Comparison of ENCODE assay signal across 8 cellular contexts in the genomic region with DNA sequence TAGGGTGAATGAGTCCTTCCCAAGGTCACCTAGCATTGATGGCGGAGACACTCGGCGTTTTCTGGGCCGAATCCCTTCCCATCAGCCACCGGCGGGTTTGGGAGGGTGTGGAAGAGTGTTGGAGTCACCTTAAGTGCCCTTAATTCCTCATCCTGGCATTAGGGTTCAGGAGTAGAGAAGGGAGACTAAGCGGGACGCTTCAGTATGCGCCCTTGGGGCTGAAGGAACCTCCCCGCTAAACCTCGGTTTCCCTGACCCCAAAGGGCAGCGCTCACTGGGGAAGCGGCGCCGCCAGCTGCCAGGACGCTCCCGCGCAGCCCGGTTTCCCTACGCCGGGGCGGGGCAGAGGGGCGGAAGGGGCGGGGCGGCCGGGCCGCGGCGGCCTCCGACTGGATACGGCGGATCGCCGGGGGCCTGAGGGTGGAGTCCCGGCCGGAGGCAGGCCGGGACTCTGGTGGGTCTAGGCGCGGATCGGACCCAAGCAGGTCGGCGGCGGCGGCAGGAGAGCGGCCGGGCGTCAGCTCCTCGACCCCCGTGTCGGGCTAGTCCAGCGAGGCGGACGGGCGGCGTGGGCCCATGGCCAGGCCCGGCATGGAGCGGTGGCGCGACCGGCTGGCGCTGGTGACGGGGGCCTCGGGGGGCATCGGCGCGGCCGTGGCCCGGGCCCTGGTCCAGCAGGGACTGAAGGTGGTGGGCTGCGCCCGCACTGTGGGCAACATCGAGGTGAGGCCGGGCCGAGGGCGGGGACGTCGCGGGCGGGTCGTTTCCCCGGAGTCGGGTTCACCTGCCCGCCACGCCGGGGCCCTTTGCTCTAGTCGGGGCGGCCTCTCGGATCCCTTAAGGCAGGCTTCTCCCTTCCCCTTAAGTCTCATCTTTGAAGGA. TPM values are rescaled to one million over a fixed set of nuclear protein-coding genes. Genes with fewer than 3 reads are reported as not detected.
A peak's percentile ranks its signal among the peaks of the same experiment; 100 is the strongest.
DNase-seq lines count a peak whose midpoint lies in the region; ATAC-seq and TF ChIP-seq lines count a peak whose summit lies in the region.

A gene with protein sequence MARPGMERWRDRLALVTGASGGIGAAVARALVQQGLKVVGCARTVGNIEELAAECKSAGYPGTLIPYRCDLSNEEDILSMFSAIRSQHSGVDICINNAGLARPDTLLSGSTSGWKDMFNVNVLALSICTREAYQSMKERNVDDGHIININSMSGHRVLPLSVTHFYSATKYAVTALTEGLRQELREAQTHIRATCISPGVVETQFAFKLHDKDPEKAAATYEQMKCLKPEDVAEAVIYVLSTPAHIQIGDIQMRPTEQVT (plus strand): TSS at position 446 of the 882 bp plus-strand sequence. CDS start 131 bp downstream, at position 577.

- H3K27ac ChIP-seq in body of pancreas = peak within 1 kb of the TSS; percentile 34 to 72 (median 63)

- H3K9me3 ChIP-seq in body of pancreas (no peaks in the 10 kb centered on the region), iPS-15b (ENCODE audit: control insufficient read depth, insufficient read depth, low read length) (no peaks in the 10 kb centered on the region)

- H3K4me1 ChIP-seq in body of pancreas = peaks cover 25% of the 10 kb centered on the region
- H3K4me1 ChIP-seq in iPS-15b (ENCODE audit: control insufficient read depth, insufficient read depth, low read length) = peaks cover 15% of the 10 kb centered on the region

- ATAC-seq in HG02763 (IDR thresholded peaks at IDR 0.05; ENCODE audit: unreplicated experiment) (peak; percentile 91), body of pancreas (peak; percentile 97), HG03457 (IDR thresholded peaks at IDR 0.05; ENCODE audit: unreplicated experiment) (no peak)

- DNase-seq in GM13977 (ENCODE audit: low spot score) (peak; percentile 97), NCI-H2029 treated with DMSO at 0.1 percent for 48 hours (lab: John Stamatoyannopoulos, UW) (peak; percentile 4), UCSD-AML1 (lab: John Stamatoyannopoulos, UW; ENCODE audit: unreplicated experiment) (peak; percentile 81), body of pancreas (peak; percentile 83 to 90 (median 84)), skeletal muscle cell (ENCODE audit: low read depth) (no peak)

- H3K36me3 ChIP-seq in body of pancreas (replicated peaks in 1 of 2; ENCODE audit: insufficient read depth in 1 of 2, low read depth in 2 of 2) (peaks cover 6 to 13% of the 10 kb centered on the region in 2 donors), iPS-15b (ENCODE audit: control insufficient read depth, insufficient read depth, low read length) (peaks cover 17% of the 10 kb centered on the region)

- TF ChIP-seq CTCF in GM13977 (IDR thresholded peaks at IDR 0.05; ENCODE audit: extremely low read depth, insufficient read depth, missing control alignments) (peak; percentile 28), body of pancreas (IDR thresholded peaks at IDR 0.05) (peak in 1 of 7 experiments; percentile 4)

- in situ Hi-C loops in GM13977 (cut with MboI; ENCODE audit: low pct_unique_long_range_greater_than_20kb, low sequenced_read_pairs, unreplicated experiment) = no loop called here

- intact Hi-C loops in body of pancreas (cut with DNase I) = loop anchor here (10.0 kb wide), 1 partner anchor 47 kb away; a partner anchor contains a TSS

- peak within 1 kb of the TSS; percentile 73 for H3K9ac ChIP-seq in iPS-15b (ENCODE audit: low read depth, low read length)

- WGBS in body of pancreas, 2 donors = 0 to 2% methylated on average over 26 to 57 of the region's 87 CpGs

- TF ChIP-seq POLR2A in body of pancreas (IDR thresholded peaks at IDR 0.05) = peak; percentile 25 to 35 (median 34)

- H3K27me3 ChIP-seq in body of pancreas (no peaks in the 10 kb centered on the region), iPS-15b (ENCODE audit: control insufficient read depth, insufficient read depth, low read length) (no peaks in the 10 kb centered on the region)

- peak within 1 kb of the TSS; percentile 77 to 91 for H3K4me3 ChIP-seq in body of pancreas
- peak within 1 kb of the TSS; percentile 45 for H3K4me3 ChIP-seq in iPS-15b (ENCODE audit: low read depth, low read length)
- H3K4me3 ChIP-seq in skeletal muscle cell (ENCODE audit: low read depth, low read length) = peak within 1 kb of the TSS; percentile 71

RNA-seq across cellular contexts. Expression of the gene that starts here (rescaled TPM):
- total RNA-seq in body of pancreas = 10 to 100 TPM in 1 of 2 donors, 1 to 10 TPM in 1; 7.0 to 16.5 TPM
